16 cellular contexts compared by ENCODE assay signal in the genomic region with DNA sequence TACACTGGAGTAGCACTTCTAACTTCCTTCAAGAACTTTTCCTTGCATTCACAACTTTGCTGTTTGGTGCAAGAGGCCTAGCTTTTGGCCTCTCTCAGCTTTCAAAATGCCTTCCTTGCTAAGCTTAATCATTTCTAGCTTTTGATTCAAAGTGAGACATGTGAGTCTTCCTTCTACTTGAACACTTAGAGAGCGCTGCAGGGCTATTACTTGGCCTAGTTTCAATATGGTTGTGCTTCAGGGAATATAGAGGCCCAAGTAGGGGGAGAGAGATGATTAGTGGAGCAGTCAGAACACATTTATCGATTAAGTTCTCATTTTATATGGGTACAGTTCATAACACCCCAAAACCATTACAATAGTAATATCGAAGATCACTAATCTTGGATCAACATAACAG. TPM values are rescaled to one million over a fixed set of nuclear protein-coding genes. Genes with fewer than 3 reads are reported as not detected.
A peak's percentile ranks its signal among the peaks of the same experiment; 100 is the strongest.
DNase-seq lines count a peak whose midpoint lies in the region; ATAC-seq and TF ChIP-seq lines count a peak whose summit lies in the region.
"Had no signal": no experiment of that assay in that cellular context is flagged by ENCODE, and none has a peak within 500 bp of the region (broad histone marks: within the 10 kb centered on the region; RNA-seq: fewer than 3 reads in every experiment).

No MANE protein-coding gene starts in this region.

- H3K4me3 ChIP-seq in gastrocnemius medialis, result no peak overlapping the region
- H3K4me3 ChIP-seq: ascending aorta, coronary artery, suprapubic skin had no signal

- intact Hi-C loops in gastrocnemius medialis (cut with DNase I; ENCODE audit: low total_unique reads), result no loop called here

- no peaks in the 10 kb centered on the region for H3K4me1 ChIP-seq in gastrocnemius medialis
- H3K4me1 ChIP-seq: ascending aorta, suprapubic skin had no signal

- no peak for TF ChIP-seq POLR2A in gastrocnemius medialis (IDR thresholded peaks at IDR 0.05)

- H3K36me3 ChIP-seq in gastrocnemius medialis, result peaks cover 0 to 85% of the 10 kb centered on the region in 2 donors

- DNase-seq in stimulated activated CD4-positive, alpha-beta T cell treated with anti-CD3 and anti-CD28 coated beads, Interleukin-4, amount 100 ng/mL, for 24 hours, result peak; percentile 12
- no peak for DNase-seq in stimulated activated CD4-positive, alpha-beta T cell treated with anti-CD3 and anti-CD28 coated beads, Interleukin-2, amount 100 ng/mL, for 48 hours
- DNase-seq in NOMO-1 treated with dmso at 0.1 percent for 144 hours (lab: John Stamatoyannopoulos, UW; ENCODE audit: unreplicated experiment) (no peak), gastrocnemius medialis (no peak)
- DNase-seq: erythroblast, glutamatergic neuron, islet precursor cell, mesendoderm, NCI-H446 treated with DMSO at 0.1 percent for 48 hours, occipital lobe had no signal

- H3K27ac ChIP-seq in gastrocnemius medialis, result no peak overlapping the region
- H3K27ac ChIP-seq: ascending aorta, coronary artery, suprapubic skin had no signal

- in situ Hi-C loops in gastrocnemius medialis (cut with MboI; ENCODE audit: low sequenced_read_pairs in 4 of 4), result loop anchor here in 1 of 4 donors (25.0 kb wide), 1 partner anchor 966 kb away; a partner anchor contains a TSS

- H3K27me3 ChIP-seq in gastrocnemius medialis, result no peaks in the 10 kb centered on the region
- H3K27me3 ChIP-seq: ascending aorta, suprapubic skin had no signal

- TF ChIP-seq CTCF in gastrocnemius medialis (IDR thresholded peaks at IDR 0.05 in 4 of 5, conservative IDR thresholded peaks at IDR 0.05 in 1 of 5), result no peak

- H3K9me3 ChIP-seq in gastrocnemius medialis, result no peaks in the 10 kb centered on the region
- H3K9me3 ChIP-seq: ascending aorta, suprapubic skin had no signal

- ATAC-seq in GM21619 (IDR thresholded peaks at IDR 0.05; ENCODE audit: unreplicated experiment) (peak; percentile 88), HG03460 (IDR thresholded peaks at IDR 0.05; ENCODE audit: unreplicated experiment) (peak; percentile 64), GM18498 (IDR thresholded peaks at IDR 0.05; ENCODE audit: unreplicated experiment) (no peak), gastrocnemius medialis (no peak)

RNA-seq across cellular contexts. Expression of a gene that starts 12.4 kb away (rescaled TPM):
- 10 to 100 TPM; 17.7 to 33.2 (median 25.1) TPM for total RNA-seq in gastrocnemius medialis

RNA-seq across cellular contexts. Expression of a gene that starts 47.8 kb away (rescaled TPM):
- total RNA-seq in gastrocnemius medialis, result 10 to 100 TPM; 14.5 to 22.2 (median 16.2) TPM

RNA-seq across cellular contexts. Expression of a gene that starts 52.9 kb away (rescaled TPM):
- total RNA-seq in gastrocnemius medialis, result 1 to 10 TPM in 1 of 4 donors, not detected in 3; 1.5 TPM

Comparison
In these comparisons a context has a peak if more than half of its experiments do, and no peak if none do; other contexts are left out.
1. ATAC-seq: peak in GM21619 (single experiment) and HG03460 (single experiment); none in GM18498 (single experiment) and gastrocnemius medialis (0 of 2).